Comparison of ENCODE assay signal across 8 cellular contexts in genomic region chr7:51053194-51053925, GRCh38.
"Had no signal": no experiment of that assay in that cellular context is flagged by ENCODE, and none has a peak within 500 bp of the region (broad histone marks: within the 10 kb centered on the region; RNA-seq: fewer than 3 reads in every experiment).

No MANE protein-coding gene starts in this region.

- FAIRE-seq: G401.6, GM12878, GM12891, GM12892, GM18507, GM19239 had no signal

- ATAC-seq: GM12878 had no signal

- H3K4me3 ChIP-seq: GM12878 had no signal

- DNase-seq: GDM1, GF-D8 had no signal
